26 cellular contexts compared by ENCODE assay signal in genomic region chrY:19167319-19167718, GRCh38.
"Had no signal": no experiment of that assay in that cellular context is flagged by ENCODE, and none has a peak within 500 bp of the region (broad histone marks: within the 10 kb centered on the region; RNA-seq: fewer than 3 reads in every experiment).

No MANE protein-coding gene starts in this region.

- DNase-seq: effector CD8-positive, alpha-beta T cell; endodermal cell; erythroblast; esophagus squamous epithelium; head of caudate nucleus; natural killer cell; occipital lobe; pancreas; right lobe of liver; stimulated activated CD4-positive, alpha-beta T cell treated with anti-CD3 and anti-CD28 coated beads, Interleukin-12 subunit alpha, Interleukin-12 subunit beta, amount 100 ng/mL, for 4 hours; stimulated activated CD4-positive, alpha-beta T cell treated with anti-CD3 and anti-CD28 coated beads, Interleukin-1b, Interleukin-23, amount 100 ng/mL, for 48 hours; stimulated activated CD4-positive, alpha-beta T cell treated with anti-CD3 and anti-CD28 coated beads, Interleukin-4, amount 100 ng/mL, for 1 hour; stimulated activated CD8-positive, alpha-beta memory T cell treated with anti-CD3 and anti-CD28 coated beads, Interleukin-4, amount 100 ng/mL, for 48 hours; stimulated activated naive CD4-positive, alpha-beta T cell; stimulated activated naive CD8-positive, alpha-beta T cell treated with anti-CD3 and anti-CD28 coated beads, Interleukin-15, amount 100 ng/mL, for 72 hours; transverse colon; upper lobe of right lung; uterus had no signal

- H3K27ac Mint-ChIP-seq: dendritic cell treated with granulocyte-macrophage colony-stimulating factor and Interleukin-4, amounts not matched to agents 40 ng/mL and 50 ng/mL, for 4 days; endodermal cell; memory B cell; natural killer cell; stimulated activated naive CD8-positive, alpha-beta T cell treated with anti-CD3 and anti-CD28 coated beads, Interleukin-15, amount 100 ng/mL, for 72 hours had no signal

- H3K9me3 ChIP-seq: esophagus squamous epithelium, pancreas, right lobe of liver, suprapubic skin, transverse colon, upper lobe of right lung, uterus had no signal

- H3K27me3 ChIP-seq: esophagus squamous epithelium, pancreas, right lobe of liver, suprapubic skin, transverse colon, upper lobe of right lung, uterus had no signal

- H3K36me3 Mint-ChIP-seq: memory B cell, natural killer cell had no signal

- H3K4me3 Mint-ChIP-seq: dendritic cell treated with granulocyte-macrophage colony-stimulating factor and Interleukin-4, amounts not matched to agents 40 ng/mL and 50 ng/mL, for 4 days; endodermal cell; memory B cell; natural killer cell; stimulated activated naive CD8-positive, alpha-beta T cell treated with anti-CD3 and anti-CD28 coated beads, Interleukin-15, amount 100 ng/mL, for 72 hours had no signal

- H3K4me3 ChIP-seq: esophagus squamous epithelium, lung, pancreas, right lobe of liver, smooth muscle cell, suprapubic skin, transverse colon, upper lobe of right lung, uterus had no signal

- H3K36me3 ChIP-seq: esophagus squamous epithelium, pancreas, right lobe of liver, suprapubic skin, transverse colon, upper lobe of right lung, uterus had no signal

- H3K9me3 Mint-ChIP-seq: endodermal cell had no signal

- FAIRE-seq: colon, frontal cortex, keratinocyte, pancreas had no signal

- ATAC-seq: natural killer cell; pancreas; right lobe of liver; stimulated activated naive CD8-positive, alpha-beta T cell treated with anti-CD3 and anti-CD28 coated beads, Interleukin-15, amount 100 ng/mL, for 72 hours; upper lobe of right lung had no signal

- H3K27ac ChIP-seq: pancreas, right lobe of liver, suprapubic skin, transverse colon, upper lobe of right lung, uterus had no signal

- H3K4me1 ChIP-seq: pancreas, right lobe of liver, suprapubic skin, transverse colon, upper lobe of right lung, uterus had no signal

- H3K27me3 Mint-ChIP-seq: dendritic cell treated with granulocyte-macrophage colony-stimulating factor and Interleukin-4, amounts not matched to agents 40 ng/mL and 50 ng/mL, for 4 days; memory B cell; stimulated activated naive CD8-positive, alpha-beta T cell treated with anti-CD3 and anti-CD28 coated beads, Interleukin-15, amount 100 ng/mL, for 72 hours had no signal

- H3K4me1 Mint-ChIP-seq: endodermal cell; memory B cell; natural killer cell; stimulated activated naive CD8-positive, alpha-beta T cell treated with anti-CD3 and anti-CD28 coated beads, Interleukin-15, amount 100 ng/mL, for 72 hours had no signal
